In genomic region chr19:3282564-3282963, GRCh38 we compare ENCODE assay signal across 7 cellular contexts. TPM values are rescaled to one million over a fixed set of nuclear protein-coding genes. Genes with fewer than 3 reads are reported as not detected.
"Had no signal": no experiment of that assay in that cellular context is flagged by ENCODE, and none has a peak within 500 bp of the region (broad histone marks: within the 10 kb centered on the region; RNA-seq: fewer than 3 reads in every experiment).

No MANE protein-coding gene starts in this region.

- ATAC-seq: HCT116 had no signal

- H3K36me3 Mint-ChIP-seq: IgD-negative memory B cell had no signal

- H3K27ac ChIP-seq: GM23248 had no signal

- H3K4me3 Mint-ChIP-seq: IgD-negative memory B cell had no signal

- H3K9me3 ChIP-seq: HAP-1 had no signal

- H3K9ac ChIP-seq: GM23248 had no signal

- H2AFZ ChIP-seq: GM23248 had no signal

- H3K36me3 ChIP-seq: HAP-1 had no signal

- FAIRE-seq: HTR-8/SVneo had no signal

- H3K4me3 ChIP-seq: GM23248, HAP-1 had no signal

- DNase-seq: GM23248, GOT3, KG1 had no signal

- H3K27ac Mint-ChIP-seq: IgD-negative memory B cell had no signal

RNA-seq across cellular contexts. Expression of gene CELF5, which starts 58.1 kb away (rescaled TPM):
- polyA plus RNA-seq: GM23248, IgD-negative memory B cell had no signal
